ENCODE assay signal across 11 cellular contexts in genomic region chr14:71711131-71711530, GRCh38.
DNase-seq lines count a peak whose midpoint lies in the region; ATAC-seq and TF ChIP-seq lines count a peak whose summit lies in the region.
"Had no signal": no experiment of that assay in that cellular context is flagged by ENCODE, and none has a peak within 500 bp of the region (broad histone marks: within the 10 kb centered on the region; RNA-seq: fewer than 3 reads in every experiment).

No MANE protein-coding gene starts in this region.

- intact Hi-C loops in CD8-positive, alpha-beta T cell (cut with DNase I, micrococcal nuclease) = no loop called here
- intact Hi-C loops in PC-3 (cut with micrococcal nuclease) = loop anchor here (1.0 kb wide), 1 partner anchor 389 kb away; no protein-coding TSS in a partner anchor

- no peak overlapping the region for H3K4me3 Mint-ChIP-seq in CD8-positive, alpha-beta T cell
- H3K4me3 Mint-ChIP-seq in brain = no peak overlapping the region
- no peak overlapping the region for H3K4me3 Mint-ChIP-seq in nephron

- DNase-seq in CD8-positive, alpha-beta T cell = no peak
- DNase-seq in PC-3 (no peak), NCI-H82 treated with DMSO at 0.1 percent for 48 hours (lab: John Stamatoyannopoulos, UW; ENCODE audit: unreplicated experiment) (no peak), upper lobe of left lung (no peak)
- DNase-seq: NCI-H1092 treated with DMSO at 0.1 percent for 48 hours, NCI-H774, uterus had no signal

- BruUV-seq in PC-3 (replicated peaks; lab: Mats Ljungman, UMichigan) = no TSS peak

- no peaks in the 10 kb centered on the region for H4K20me1 ChIP-seq in PC-3 (ENCODE audit: low read length)

- H3K79me2 ChIP-seq in PC-3 (ENCODE audit: low read length) = no peaks in the 10 kb centered on the region

- no peak for TF ChIP-seq EP300 in upper lobe of left lung (IDR thresholded peaks at IDR 0.05)

- H3K27ac Mint-ChIP-seq in CD8-positive, alpha-beta T cell = peak overlapping the region; percentile 52
- peak overlapping the region in 3 of 5 experiments; percentile 70 to 85 (median 84) for H3K27ac Mint-ChIP-seq in brain
- H3K27ac Mint-ChIP-seq in nephron = peak overlapping the region; percentile 50 to 79 (median 75)

- peaks cover 61% of the 10 kb centered on the region for H3K36me3 Mint-ChIP-seq in CD8-positive, alpha-beta T cell
- H3K36me3 Mint-ChIP-seq in brain (peaks cover 20% of the 10 kb centered on the region), nephron (ENCODE audit: low read depth) (peaks cover 21% of the 10 kb centered on the region)

- CTCF ChIA-PET in CD8-positive, alpha-beta T cell (lab: Charles Lee) = no interaction called here
- CTCF ChIA-PET in PC-3 (lab: Charles Lee) = no interaction called here

- no peaks in the 10 kb centered on the region for H3K27me3 ChIP-seq in CD8-positive, alpha-beta T cell (ENCODE audit: insufficient read depth, low read length)
- H3K27me3 ChIP-seq in PC-3 (ENCODE audit: low read length) (no peaks in the 10 kb centered on the region), upper lobe of left lung (no peaks in the 10 kb centered on the region)
- H3K27me3 ChIP-seq: uterus had no signal

- H3K27me3 Mint-ChIP-seq in CD8-positive, alpha-beta T cell (ENCODE audit: low read depth) = no peaks in the 10 kb centered on the region
- no peaks in the 10 kb centered on the region for H3K27me3 Mint-ChIP-seq in brain
- peaks cover 11% of the 10 kb centered on the region for H3K27me3 Mint-ChIP-seq in nephron (ENCODE audit: low read depth)

- H3K9me3 Mint-ChIP-seq in CD8-positive, alpha-beta T cell = no peaks in the 10 kb centered on the region
- H3K9me3 Mint-ChIP-seq in brain = no peaks in the 10 kb centered on the region
- no peaks in the 10 kb centered on the region for H3K9me3 Mint-ChIP-seq in nephron

- H3K4me1 ChIP-seq in CD8-positive, alpha-beta T cell (ENCODE audit: insufficient read depth, low read length) = peaks cover 4% of the 10 kb centered on the region
- H3K4me1 ChIP-seq in PC-3 (ENCODE audit: insufficient read depth, low read length) (peaks cover 20% of the 10 kb centered on the region), upper lobe of left lung (peaks cover 0 to 6% (median 5%) of the 10 kb centered on the region in 4 donors)
- H3K4me1 ChIP-seq: uterus had no signal

- no peaks in the 10 kb centered on the region for H3K9me3 ChIP-seq in CD8-positive, alpha-beta T cell (ENCODE audit: low read length)
- H3K9me3 ChIP-seq in PC-3 (ENCODE audit: low read length) = no peaks in the 10 kb centered on the region
- no peaks in the 10 kb centered on the region for H3K9me3 ChIP-seq in upper lobe of left lung
- H3K9me3 ChIP-seq: uterus had no signal

- no peak for TF ChIP-seq CTCF in CD8-positive, alpha-beta T cell (IDR thresholded peaks at IDR 0.05)
- no peak for TF ChIP-seq CTCF in PC-3 (conservative IDR thresholded peaks at IDR 0.05; ENCODE audit: low read depth, low read length)
- TF ChIP-seq CTCF in brain (conservative IDR thresholded peaks at IDR 0.05) = no peak
- TF ChIP-seq CTCF in nephron (IDR thresholded peaks at IDR 0.05; ENCODE audit: unreplicated experiment in 3 of 3) = no peak
- no peak for TF ChIP-seq CTCF in upper lobe of left lung (IDR thresholded peaks at IDR 0.05)

- 0 out of 2 replicates have a peak overlapping the region, but pooled peaks have one; percentile 15 for H3K4me2 ChIP-seq in PC-3 (ENCODE audit: low read length)

- POLR2A ChIA-PET in CD8-positive, alpha-beta T cell (lab: Charles Lee) = no interaction called here
- POLR2A ChIA-PET in PC-3 (lab: Charles Lee; ENCODE audit: unreplicated experiment) = no interaction called here

- H3K4me1 Mint-ChIP-seq in CD8-positive, alpha-beta T cell (ENCODE audit: low read depth) = peaks cover 8% of the 10 kb centered on the region
- peaks cover 46% of the 10 kb centered on the region for H3K4me1 Mint-ChIP-seq in brain
- H3K4me1 Mint-ChIP-seq in nephron = peaks cover 18% of the 10 kb centered on the region

- peaks cover 6% of the 10 kb centered on the region for H3K36me3 ChIP-seq in CD8-positive, alpha-beta T cell (ENCODE audit: insufficient read depth, low read length)
- H3K36me3 ChIP-seq in PC-3 (ENCODE audit: low read depth, low read length) (peaks cover 15% of the 10 kb centered on the region; the same call in 1 of the 2 replicates), upper lobe of left lung (peaks cover 0 to 16% (median 0%) of the 10 kb centered on the region in 4 donors)
- H3K36me3 ChIP-seq: uterus had no signal

- no peaks in the 10 kb centered on the region for H3F3A ChIP-seq in PC-3 (ENCODE audit: low read length, unreplicated experiment)

- no peak overlapping the region for H2AFZ ChIP-seq in PC-3 (ENCODE audit: low read length)

- no peaks in the 10 kb centered on the region for H3K9me2 ChIP-seq in PC-3 (replicated peaks; ENCODE audit: low read length)

- no peak overlapping the region for H3K9ac ChIP-seq in PC-3 (ENCODE audit: low read length)

- H3K27ac ChIP-seq in CD8-positive, alpha-beta T cell (ENCODE audit: low read depth, low read length) = no peak overlapping the region
- H3K27ac ChIP-seq in PC-3 (ENCODE audit: low read length) = no peak overlapping the region
- H3K27ac ChIP-seq in upper lobe of left lung = peak overlapping the region in 1 of 4 donors; percentile 6
- H3K27ac ChIP-seq: uterus had no signal

- no peak for TF ChIP-seq POLR2A in upper lobe of left lung (IDR thresholded peaks at IDR 0.05)

- peak; percentile 74 for ATAC-seq in CD8-positive, alpha-beta T cell
- ATAC-seq in PC-3 (0 out of 2 replicates have a peak, but pooled peaks have one; percentile 13), HG02981 (IDR thresholded peaks at IDR 0.05; ENCODE audit: unreplicated experiment) (no peak), upper lobe of left lung (ENCODE audit: low FRiP score in 2 of 2) (no peak), GM19395 (IDR thresholded peaks at IDR 0.05; ENCODE audit: unreplicated experiment) (no peak)

- WGBS in upper lobe of left lung, 2 donors = 91 to 92% methylated on average over 2 of the region's 2 CpGs

- H3K4me3 ChIP-seq in CD8-positive, alpha-beta T cell (ENCODE audit: low read depth, low read length) = no peak overlapping the region
- H3K4me3 ChIP-seq in PC-3 (ENCODE audit: low read length) (no peak overlapping the region), upper lobe of left lung (no peak overlapping the region)
- H3K4me3 ChIP-seq: uterus had no signal

Comparison
In these comparisons a context has a peak if more than half of its experiments do, and no peak if none do; other contexts are left out.
1. ATAC-seq: peak in CD8-positive, alpha-beta T cell (single experiment) and PC-3 (single experiment); none in HG02981 (single experiment), upper lobe of left lung (0 of 2) and GM19395 (single experiment).
2. Peak in every context shown above with its lines, with median percentiles within 50 percentile points of each other: H3K27ac Mint-ChIP-seq.